14 cellular contexts compared by ENCODE assay signal in genomic region chr9:135032868-135033460, GRCh38.
"Had no signal": no experiment of that assay in that cellular context is flagged by ENCODE, and none has a peak within 500 bp of the region (broad histone marks: within the 10 kb centered on the region; RNA-seq: fewer than 3 reads in every experiment).

No MANE protein-coding gene starts in this region.

- H3K4me1 ChIP-seq: colonic mucosa, gastroesophageal sphincter, testis had no signal

- DNase-seq: activated T-cell treated with anti-CD3 and anti-CD28 coated beads, Interleukin-2, amount 50 U/mL, for 24 hours; colonic mucosa; effector CD8-positive, alpha-beta T cell; kidney glomerular epithelial cell; naive B cell; nucleus accumbens; stimulated activated CD4-positive, alpha-beta T cell treated with anti-CD3 and anti-CD28 coated beads, Interleukin-15, amount 100 ng/mL, for 24 hours; stimulated activated CD4-positive, alpha-beta T cell treated with anti-CD3 and anti-CD28 coated beads, Interleukin-4, amount 100 ng/mL, for 24 hours; testis had no signal

- H3K36me3 ChIP-seq: cardiac muscle cell, colonic mucosa, gastroesophageal sphincter had no signal

- H3K9me3 ChIP-seq: colonic mucosa, gastroesophageal sphincter, testis had no signal

- ATAC-seq: activated CD4-positive, CD25-positive, alpha-beta regulatory T cell treated with anti-CD3 and anti-CD28 coated beads, Interleukin-2, amount 50 U/mL, for 24 hours; gastroesophageal sphincter had no signal

- H3K27ac Mint-ChIP-seq: activated T-cell treated with anti-CD3 and anti-CD28 coated beads, Interleukin-2, amount 50 U/mL, for 24 hours; naive B cell; stimulated activated naive CD8-positive, alpha-beta T cell treated with anti-CD3 and anti-CD28 coated beads, Interleukin-15, Interleukin-2, amounts not matched to agents 100 ng/mL and 50 ng/mL, for 24 hours had no signal

- H3K9me3 Mint-ChIP-seq: activated T-cell treated with anti-CD3 and anti-CD28 coated beads, Interleukin-2, amount 50 U/mL, for 24 hours; stimulated activated naive CD8-positive, alpha-beta T cell treated with anti-CD3 and anti-CD28 coated beads, Interleukin-15, Interleukin-2, amounts not matched to agents 100 ng/mL and 50 ng/mL, for 24 hours had no signal

- H3K4me3 ChIP-seq: cardiac muscle cell, colonic mucosa, gastroesophageal sphincter, lung, testis had no signal

- H3K27me3 Mint-ChIP-seq: stimulated activated naive CD8-positive, alpha-beta T cell treated with anti-CD3 and anti-CD28 coated beads, Interleukin-15, Interleukin-2, amounts not matched to agents 100 ng/mL and 50 ng/mL, for 24 hours had no signal

- H3K36me3 Mint-ChIP-seq: naive B cell had no signal

- H3K4me3 Mint-ChIP-seq: activated T-cell treated with anti-CD3 and anti-CD28 coated beads, Interleukin-2, amount 50 U/mL, for 24 hours; naive B cell; stimulated activated naive CD8-positive, alpha-beta T cell treated with anti-CD3 and anti-CD28 coated beads, Interleukin-15, Interleukin-2, amounts not matched to agents 100 ng/mL and 50 ng/mL, for 24 hours had no signal

- H3K27ac ChIP-seq: cardiac muscle cell, colonic mucosa, gastroesophageal sphincter, testis had no signal

- H3K27me3 ChIP-seq: colonic mucosa, testis had no signal
